Comparison of ENCODE assay signal across 8 cellular contexts in the genomic region with DNA sequence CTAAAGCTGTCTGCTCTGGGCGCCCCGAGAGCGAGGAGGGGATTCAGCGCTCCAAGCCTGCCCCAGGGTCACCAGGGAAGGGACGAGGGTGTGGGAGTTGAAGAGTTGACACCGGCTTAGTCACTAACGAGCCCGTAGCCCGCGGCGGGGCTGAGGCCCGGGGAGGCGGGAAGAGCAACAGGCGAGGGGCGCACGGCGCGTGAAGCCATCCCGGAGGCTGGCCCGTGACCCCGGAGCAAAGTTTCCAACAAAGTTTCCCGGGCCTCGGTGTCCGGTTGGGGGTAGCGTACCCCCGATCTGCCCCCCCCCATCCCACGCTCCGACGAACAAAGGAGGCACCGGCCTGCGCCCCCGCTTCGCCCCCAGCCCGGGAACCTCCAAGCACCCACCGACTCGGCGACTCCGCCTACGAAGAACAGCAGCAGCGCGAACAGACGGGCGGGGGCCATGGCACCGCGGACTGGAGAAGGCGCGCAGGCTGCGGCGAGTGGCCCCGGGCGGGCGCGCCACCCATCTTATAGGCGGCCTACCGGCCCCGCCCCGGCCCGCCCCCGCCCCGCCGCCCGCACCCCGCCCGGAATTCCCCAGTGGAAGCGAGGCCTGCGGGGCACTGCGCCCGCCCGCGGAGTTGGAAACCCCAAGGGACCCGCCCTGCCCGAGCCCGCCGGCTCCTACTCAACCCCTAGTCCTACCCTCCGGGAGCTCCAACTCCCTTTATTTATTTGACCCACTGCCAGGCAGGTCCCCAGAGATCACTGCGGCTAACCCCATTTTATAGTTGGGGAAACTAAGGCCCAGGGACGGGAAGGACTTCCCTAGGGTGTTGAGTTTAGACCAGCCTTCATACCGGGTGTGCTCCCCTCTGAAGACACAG. TPM values are rescaled to one million over a fixed set of nuclear protein-coding genes. Genes with fewer than 3 reads are reported as not detected.
A peak's percentile ranks its signal among the peaks of the same experiment; 100 is the strongest.
DNase-seq lines count a peak whose midpoint lies in the region; ATAC-seq and TF ChIP-seq lines count a peak whose summit lies in the region.

A gene with protein sequence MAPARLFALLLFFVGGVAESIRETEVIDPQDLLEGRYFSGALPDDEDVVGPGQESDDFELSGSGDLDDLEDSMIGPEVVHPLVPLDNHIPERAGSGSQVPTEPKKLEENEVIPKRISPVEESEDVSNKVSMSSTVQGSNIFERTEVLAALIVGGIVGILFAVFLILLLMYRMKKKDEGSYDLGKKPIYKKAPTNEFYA (minus strand): TSS at position 489 of the 874 bp plus-strand sequence. CDS start 40 bp downstream, at position 449.

- H4K20me1 ChIP-seq in neural cell (ENCODE audit: insufficient read depth), result no peaks in the 10 kb centered on the region

- peak within 1 kb of the TSS; percentile 52 to 90 (median 66) for H3K4me3 ChIP-seq in Peyer's patch
- peak within 1 kb of the TSS; percentile 82 for H3K4me3 ChIP-seq in fibroblast of pulmonary artery (replicated peaks; ENCODE audit: low read depth, low read length)
- peak within 1 kb of the TSS; percentile 55 for H3K4me3 ChIP-seq in neural cell (ENCODE audit: low read length)

- no peak for TF ChIP-seq RAD21 in neural cell (conservative IDR thresholded peaks at IDR 0.05)

- no peak within 1 kb of the TSS for H3K4me2 ChIP-seq in neural cell (ENCODE audit: low read length)

- peaks cover 0 to 38% (median 7%) of the 10 kb centered on the region in 4 donors for H3K4me1 ChIP-seq in Peyer's patch

- H3F3A ChIP-seq in neural cell (ENCODE audit: insufficient read depth, low read length, poor library complexity, severe bottlenecking), result no peaks in the 10 kb centered on the region

- no peaks in the 10 kb centered on the region for H3K9me2 ChIP-seq in neural cell (ENCODE audit: insufficient read depth, low read length)

- ATAC-seq in HG03460 (IDR thresholded peaks at IDR 0.05; ENCODE audit: unreplicated experiment), result no peak

- no peaks in the 10 kb centered on the region for H3K36me3 ChIP-seq in Peyer's patch
- H3K36me3 ChIP-seq in neural cell (ENCODE audit: insufficient read depth, low read length), result no peaks in the 10 kb centered on the region

- H3K27me3 ChIP-seq in Peyer's patch (no peaks in the 10 kb centered on the region), neural cell (ENCODE audit: insufficient read depth, low read depth, low read length) (peaks cover 15% of the 10 kb centered on the region)

- H3K27ac ChIP-seq in Peyer's patch, result peak within 1 kb of the TSS; percentile 76 to 96 (median 87)
- no peak within 1 kb of the TSS for H3K27ac ChIP-seq in neural cell (ENCODE audit: low read length)

- H3K9me3 ChIP-seq in Peyer's patch, result no peaks in the 10 kb centered on the region
- no peaks in the 10 kb centered on the region for H3K9me3 ChIP-seq in neural cell (ENCODE audit: low read length)

- H3K9ac ChIP-seq in neural cell (ENCODE audit: low read length), result no peak within 1 kb of the TSS

- no peaks in the 10 kb centered on the region for H3K79me2 ChIP-seq in neural cell (replicated peaks; ENCODE audit: insufficient read depth, low read length)

- TF ChIP-seq CTCF in Peyer's patch (IDR thresholded peaks at IDR 0.05) (no peak), fibroblast of pulmonary artery (IDR thresholded peaks at IDR 0.05; ENCODE audit: low read length, missing control alignments) (no peak), neural cell (IDR thresholded peaks at IDR 0.05; ENCODE audit: poor library complexity, severe bottlenecking) (no peak), subcutaneous adipose tissue (IDR thresholded peaks at IDR 0.05; ENCODE audit: low read depth) (no peak)

- TF ChIP-seq POLR2A in Peyer's patch (IDR thresholded peaks at IDR 0.05), result peak; percentile 95 to 97

- TF ChIP-seq EP300 in neural cell (conservative IDR thresholded peaks at IDR 0.05; ENCODE audit: poor library complexity, severe bottlenecking), result no peak

- H2AFZ ChIP-seq in neural cell (ENCODE audit: low read depth, low read length), result no peak within 1 kb of the TSS

- peak; percentile 24 for DNase-seq in SIG-M5 treated with dmso at 0.1 percent for 504 hours (lab: John Stamatoyannopoulos, UW; ENCODE audit: unreplicated experiment)
- no peak for DNase-seq in SIG-M5 (lab: John Stamatoyannopoulos, UW)
- DNase-seq in Peyer's patch, result peak; percentile 36 to 85 (median 81)
- peak; percentile 89 for DNase-seq in activated effector memory CD4-positive, alpha-beta T cell treated with anti-CD3 and anti-CD28 coated beads, Interleukin-2, amount 50 U/mL, for 16 hours
- peak; percentile 62 for DNase-seq in fibroblast of pulmonary artery (ENCODE audit: low read depth)

TF ChIP-seq in neural cell, 6 proteins besides CTCF, POLR2A, EP300 and RAD21:
- TF ChIP-seq SMC3 (conservative IDR thresholded peaks at IDR 0.05; ENCODE audit: poor library complexity) (no peak), MXI1 (conservative IDR thresholded peaks at IDR 0.05; ENCODE audit: poor library complexity, severe bottlenecking) (no peak), TAF1 (IDR thresholded peaks at IDR 0.05; ENCODE audit: low read depth) (no peak), EZH2 (IDR thresholded peaks at IDR 0.05; ENCODE audit: borderline replicate concordance, insufficient read depth, low read length, poor library complexity, severe bottlenecking) (no peak), POLR2AphosphoS5 (IDR thresholded peaks at IDR 0.05) (no peak)
- TF ChIP-seq, protein P1, sequence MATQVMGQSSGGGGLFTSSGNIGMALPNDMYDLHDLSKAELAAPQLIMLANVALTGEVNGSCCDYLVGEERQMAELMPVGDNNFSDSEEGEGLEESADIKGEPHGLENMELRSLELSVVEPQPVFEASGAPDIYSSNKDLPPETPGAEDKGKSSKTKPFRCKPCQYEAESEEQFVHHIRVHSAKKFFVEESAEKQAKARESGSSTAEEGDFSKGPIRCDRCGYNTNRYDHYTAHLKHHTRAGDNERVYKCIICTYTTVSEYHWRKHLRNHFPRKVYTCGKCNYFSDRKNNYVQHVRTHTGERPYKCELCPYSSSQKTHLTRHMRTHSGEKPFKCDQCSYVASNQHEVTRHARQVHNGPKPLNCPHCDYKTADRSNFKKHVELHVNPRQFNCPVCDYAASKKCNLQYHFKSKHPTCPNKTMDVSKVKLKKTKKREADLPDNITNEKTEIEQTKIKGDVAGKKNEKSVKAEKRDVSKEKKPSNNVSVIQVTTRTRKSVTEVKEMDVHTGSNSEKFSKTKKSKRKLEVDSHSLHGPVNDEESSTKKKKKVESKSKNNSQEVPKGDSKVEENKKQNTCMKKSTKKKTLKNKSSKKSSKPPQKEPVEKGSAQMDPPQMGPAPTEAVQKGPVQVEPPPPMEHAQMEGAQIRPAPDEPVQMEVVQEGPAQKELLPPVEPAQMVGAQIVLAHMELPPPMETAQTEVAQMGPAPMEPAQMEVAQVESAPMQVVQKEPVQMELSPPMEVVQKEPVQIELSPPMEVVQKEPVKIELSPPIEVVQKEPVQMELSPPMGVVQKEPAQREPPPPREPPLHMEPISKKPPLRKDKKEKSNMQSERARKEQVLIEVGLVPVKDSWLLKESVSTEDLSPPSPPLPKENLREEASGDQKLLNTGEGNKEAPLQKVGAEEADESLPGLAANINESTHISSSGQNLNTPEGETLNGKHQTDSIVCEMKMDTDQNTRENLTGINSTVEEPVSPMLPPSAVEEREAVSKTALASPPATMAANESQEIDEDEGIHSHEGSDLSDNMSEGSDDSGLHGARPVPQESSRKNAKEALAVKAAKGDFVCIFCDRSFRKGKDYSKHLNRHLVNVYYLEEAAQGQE (IDR thresholded peaks at IDR 0.05; ENCODE audit: borderline replicate concordance), result no peak

RNA-seq across cellular contexts. Expression of the gene that starts here (rescaled TPM):
- 10 to 100 TPM; 21.5 to 49.7 (median 32.5) TPM for total RNA-seq in Peyer's patch
- 0.24 TPM in 1 of 2 replicates, not detected in the other for polyA plus RNA-seq in neural cell
- 0.23 TPM in 1 of 2 replicates, not detected in the other for polyA minus RNA-seq in neural cell
- 10 to 100 TPM; 37.4 to 65.4 (median 40.9) TPM for total RNA-seq in subcutaneous adipose tissue
